16 cellular contexts compared by ENCODE assay signal in genomic region chr20:32987044-32987825, GRCh38. TPM values are rescaled to one million over a fixed set of nuclear protein-coding genes. Genes with fewer than 3 reads are reported as not detected.
DNase-seq lines count a peak whose midpoint lies in the region; ATAC-seq, FAIRE-seq and TF ChIP-seq lines count a peak whose summit lies in the region.
"Had no signal": no experiment of that assay in that cellular context is flagged by ENCODE, and none has a peak within 500 bp of the region (broad histone marks: within the 10 kb centered on the region; RNA-seq: fewer than 3 reads in every experiment).

No MANE protein-coding gene starts in this region.

- no peak overlapping the region for H3K23ac ChIP-seq in H1 (ENCODE audit: insufficient read length)

- no peaks in the 10 kb centered on the region for H3K27me3 Mint-ChIP-seq in activated naive CD4-positive, alpha-beta T cell treated with anti-CD3 and anti-CD28 coated beads, Interleukin-2, amount 10 ng/mL, durations not matched to agents 7 days and 5 days
- H3K27me3 Mint-ChIP-seq in activated CD4-positive, alpha-beta memory T cell treated with anti-CD3 and anti-CD28 coated beads for 36 hours: no peaks in the 10 kb centered on the region
- H3K27me3 Mint-ChIP-seq in activated T-cell treated with anti-CD3 and anti-CD28 coated beads, Interleukin-2, amount 50 U/mL, for 72 hours (ENCODE audit: low read depth): no peaks in the 10 kb centered on the region
- H3K27me3 Mint-ChIP-seq: CD4-positive, alpha-beta T cell had no signal

- no peak overlapping the region for H2AK5ac ChIP-seq in H1 (ENCODE audit: low read depth, low read length)

- H4K20me1 ChIP-seq in BLaER1 treated with 17β-estradiol and CSF1 and Interleukin-3, amounts not matched to agents 10 nM and 100 nM: no peaks in the 10 kb centered on the region
- no peaks in the 10 kb centered on the region for H4K20me1 ChIP-seq in H1 (replicated peaks in 1 of 2; ENCODE audit: control insufficient read depth in 1 of 2, insufficient read depth in 2 of 2, low read length in 2 of 2)

- TF ChIP-seq EP300 in H1 (IDR thresholded peaks at IDR 0.05; ENCODE audit: borderline replicate concordance in 1 of 2, low read depth in 2 of 2, low read length in 2 of 2): no peak

- H3K18ac ChIP-seq in H1 (ENCODE audit: extremely low read depth, low read length): no peak overlapping the region

- TF ChIP-seq RAD21 in H1 (IDR thresholded peaks at IDR 0.05 in 1 of 2, conservative IDR thresholded peaks at IDR 0.05 in 1 of 2; ENCODE audit: low read depth in 2 of 2, low read length in 2 of 2): no peak

- no peak for TF ChIP-seq POLR2A in H1 (IDR thresholded peaks at IDR 0.05; ENCODE audit: control extremely low read depth in 1 of 2, low read depth in 2 of 2, low read length in 2 of 2)
- no peak for TF ChIP-seq POLR2A in spleen (IDR thresholded peaks at IDR 0.05)

- no peaks in the 10 kb centered on the region for H3K79me2 ChIP-seq in H1 (ENCODE audit: control insufficient read depth in 1 of 2, insufficient read depth in 2 of 2, low read length in 2 of 2)

- CTCF ChIA-PET in activated naive CD4-positive, alpha-beta T cell treated with anti-CD3 and anti-CD28 coated beads, Interleukin-2, amount 10 ng/mL, durations not matched to agents 7 days and 5 days (lab: Charles Lee): interaction anchor here (1.5 to 1.6 kb wide), 2 partner anchors 17 to 85 kb away, joined by 3 to 4 read pairs; partner anchors contain the start of gene SUN5
- CTCF ChIA-PET in H1 (lab: Charles Lee; ENCODE audit: partially characterized antibody): interaction anchor here (1.2 to 5.4 kb wide), 7 partner anchors 8 to 225 kb away, joined by 3 to 53 read pairs (median 11); partner anchors contain the start of gene SUN5
- CTCF ChIA-PET in activated CD4-positive, alpha-beta memory T cell treated with anti-CD3 and anti-CD28 coated beads for 36 hours (lab: Charles Lee): no interaction called here

- WGBS in H1 (ENCODE audit: extremely low coverage in 1 of 2, insufficient coverage in 1 of 2, insufficient read length in 1 of 2, insufficient replicate concordance in 2 of 2, low coverage in 1 of 2, low lambda C conversion rate in 2 of 2, missing lambda C conversion rate in 1 of 2), 2 experiments: 80% methylated on average over 5 of the region's 11 CpGs; no CpG with 5 or more reads in 1 of the 2 experiments
- 88 to 98% (median 91%) methylated on average over 11 of the region's 11 CpGs for WGBS in spleen, 5 donors

- H3K9me3 Mint-ChIP-seq in activated naive CD4-positive, alpha-beta T cell treated with anti-CD3 and anti-CD28 coated beads, Interleukin-2, amount 10 ng/mL, durations not matched to agents 7 days and 5 days: no peaks in the 10 kb centered on the region
- no peaks in the 10 kb centered on the region for H3K9me3 Mint-ChIP-seq in activated CD4-positive, alpha-beta memory T cell treated with anti-CD3 and anti-CD28 coated beads for 36 hours
- no peaks in the 10 kb centered on the region for H3K9me3 Mint-ChIP-seq in activated T-cell treated with anti-CD3 and anti-CD28 coated beads, Interleukin-2, amount 50 U/mL, for 72 hours
- H3K9me3 Mint-ChIP-seq: CD4-positive, alpha-beta T cell had no signal

- peak; percentile 8 for DNase-seq in activated naive CD4-positive, alpha-beta T cell treated with anti-CD3 and anti-CD28 coated beads, Interleukin-2, amount 10 ng/mL, durations not matched to agents 7 days and 5 days
- no peak for DNase-seq in activated naive CD4-positive, alpha-beta T cell treated with Interleukin-2 at 50 U/mL for 16 hours
- DNase-seq in H1 (ENCODE audit: low read depth in 1 of 2, low spot score in 2 of 2): no peak
- DNase-seq in spleen: peak; percentile 34
- no peak for DNase-seq in activated CD4-positive, alpha-beta memory T cell treated with anti-CD3 and anti-CD28 coated beads for 36 hours
- DNase-seq in activated T-cell treated with anti-CD3 and anti-CD28 coated beads, Interleukin-2, amount 50 U/mL, for 72 hours: no peak
- DNase-seq: 8988T; AML-193; Calu3; CD4-positive, alpha-beta T cell; DMS 273 treated with DMSO at 0.1 percent for 48 hours; GM23248 had no signal

- TF ChIP-seq CTCF in H1 (IDR thresholded peaks at IDR 0.05; ENCODE audit: control extremely low read depth in 1 of 3, insufficient read depth in 1 of 3, low read depth in 1 of 3, low read length in 3 of 3) (no peak), spleen (IDR thresholded peaks at IDR 0.05 in 8 of 11, conservative IDR thresholded peaks at IDR 0.05 in 3 of 11) (no peak)

- no peak overlapping the region for H3K9ac ChIP-seq in BLaER1 treated with 17β-estradiol and CSF1 and Interleukin-3, amounts not matched to agents 10 nM and 100 nM
- no peak overlapping the region for H3K9ac ChIP-seq in H1 (replicated peaks in 1 of 4; ENCODE audit: extremely low read depth in 1 of 4, low read depth in 3 of 4, low read length in 3 of 4)
- H3K9ac ChIP-seq: GM23248 had no signal

- H2BK120ac ChIP-seq in H1 (replicated peaks; ENCODE audit: low read depth, low read length): no peak overlapping the region

- H3K23me2 ChIP-seq in H1 (ENCODE audit: low read depth, low read length): no peaks in the 10 kb centered on the region

- no peak overlapping the region for H3K27ac Mint-ChIP-seq in activated naive CD4-positive, alpha-beta T cell treated with anti-CD3 and anti-CD28 coated beads, Interleukin-2, amount 10 ng/mL, durations not matched to agents 7 days and 5 days
- no peak overlapping the region for H3K27ac Mint-ChIP-seq in activated CD4-positive, alpha-beta memory T cell treated with anti-CD3 and anti-CD28 coated beads for 36 hours
- no peak overlapping the region for H3K27ac Mint-ChIP-seq in activated T-cell treated with anti-CD3 and anti-CD28 coated beads, Interleukin-2, amount 50 U/mL, for 72 hours
- H3K27ac Mint-ChIP-seq: CD4-positive, alpha-beta T cell; IgD-negative memory B cell had no signal

- H3K4me3 ChIP-seq in BLaER1 treated with 17β-estradiol and CSF1 and Interleukin-3, amounts not matched to agents 10 nM and 100 nM: no peak overlapping the region
- no peak overlapping the region for H3K4me3 ChIP-seq in H1 (ENCODE audit: extremely low read depth in 1 of 4, insufficient read depth in 2 of 4, low read depth in 3 of 4, low read length in 4 of 4)
- no peak overlapping the region for H3K4me3 ChIP-seq in spleen
- H3K4me3 ChIP-seq: GM23248 had no signal

- H3K4me3 Mint-ChIP-seq in activated naive CD4-positive, alpha-beta T cell treated with anti-CD3 and anti-CD28 coated beads, Interleukin-2, amount 10 ng/mL, durations not matched to agents 7 days and 5 days: no peak overlapping the region
- no peak overlapping the region for H3K4me3 Mint-ChIP-seq in activated CD4-positive, alpha-beta memory T cell treated with anti-CD3 and anti-CD28 coated beads for 36 hours
- H3K4me3 Mint-ChIP-seq in activated T-cell treated with anti-CD3 and anti-CD28 coated beads, Interleukin-2, amount 50 U/mL, for 72 hours: no peak overlapping the region
- H3K4me3 Mint-ChIP-seq: CD4-positive, alpha-beta T cell; IgD-negative memory B cell had no signal

- H3K14ac ChIP-seq in H1 (ENCODE audit: insufficient read length): no peak overlapping the region

- H3K36me3 ChIP-seq in BLaER1 treated with 17β-estradiol and CSF1 and Interleukin-3, amounts not matched to agents 10 nM and 100 nM: no peaks in the 10 kb centered on the region
- H3K36me3 ChIP-seq in H1 (ENCODE audit: control insufficient read depth in 2 of 4, insufficient read depth in 4 of 4, low read length in 3 of 4) (no peaks in the 10 kb centered on the region), spleen (no peaks in the 10 kb centered on the region)

- H3K36me3 Mint-ChIP-seq in activated naive CD4-positive, alpha-beta T cell treated with anti-CD3 and anti-CD28 coated beads, Interleukin-2, amount 10 ng/mL, durations not matched to agents 7 days and 5 days: no peaks in the 10 kb centered on the region
- H3K36me3 Mint-ChIP-seq in activated CD4-positive, alpha-beta memory T cell treated with anti-CD3 and anti-CD28 coated beads for 36 hours: no peaks in the 10 kb centered on the region
- no peaks in the 10 kb centered on the region for H3K36me3 Mint-ChIP-seq in activated T-cell treated with anti-CD3 and anti-CD28 coated beads, Interleukin-2, amount 50 U/mL, for 72 hours (ENCODE audit: insufficient read depth in 2 of 2)
- H3K36me3 Mint-ChIP-seq: IgD-negative memory B cell had no signal

- H3K4ac ChIP-seq in H1 (replicated peaks; ENCODE audit: insufficient read length, low read depth, low read length): no peak overlapping the region

- H3K27ac ChIP-seq in BLaER1 treated with 17β-estradiol and CSF1 and Interleukin-3, amounts not matched to agents 10 nM and 100 nM: peak overlapping the region in 1 of 11 experiments; percentile 49; a peak in 3 of 22 replicates
- H3K27ac ChIP-seq in H1 (ENCODE audit: low read depth, low read length) (no peak overlapping the region), spleen (no peak overlapping the region)
- H3K27ac ChIP-seq: GM23248 had no signal

- no peaks in the 10 kb centered on the region for H3K27me3 ChIP-seq in BLaER1 treated with 17β-estradiol and CSF1 and Interleukin-3, amounts not matched to agents 10 nM and 100 nM
- H3K27me3 ChIP-seq in H1 (replicated peaks in 1 of 4; ENCODE audit: control insufficient read depth in 3 of 4, extremely low read depth in 1 of 4, insufficient read depth in 3 of 4, low read length in 3 of 4): no peaks in the 10 kb centered on the region
- H3K27me3 ChIP-seq in spleen (replicated peaks in 1 of 7): peaks cover 0 to 14% (median 0%) of the 10 kb centered on the region in 7 donors

- peaks cover 26 to 69% (median 46%) of the 10 kb centered on the region in 10 experiments for H3K4me1 ChIP-seq in BLaER1 treated with 17β-estradiol and CSF1 and Interleukin-3, amounts not matched to agents 10 nM and 100 nM
- H3K4me1 ChIP-seq in H1 (replicated peaks in 1 of 4; ENCODE audit: control insufficient read depth in 3 of 4, insufficient read depth in 4 of 4, low read length in 3 of 4): no peaks in the 10 kb centered on the region; a peak in 1 of 7 replicates
- peaks cover 0 to 10% (median 0%) of the 10 kb centered on the region in 6 donors for H3K4me1 ChIP-seq in spleen

- no peak overlapping the region for H4K91ac ChIP-seq in H1 (replicated peaks; ENCODE audit: insufficient read length, low read length)

- no peak for FAIRE-seq in H1 (lab: Jason Lieb, UNC)

- POLR2A ChIA-PET in H1 (lab: Charles Lee; ENCODE audit: partially characterized antibody): interaction anchor here (1.1 kb wide), 1 partner anchor 11 kb away, joined by 3 read pairs; no protein-coding TSS in a partner anchor
- POLR2A ChIA-PET in activated CD4-positive, alpha-beta memory T cell treated with anti-CD3 and anti-CD28 coated beads for 36 hours (lab: Charles Lee): no interaction called here

- H2BK5ac ChIP-seq in H1 (ENCODE audit: low read depth, low read length): no peak overlapping the region

- ATAC-seq in activated T-cell treated with anti-CD3 and anti-CD28 coated beads, Interleukin-2, amount 50 U/mL, for 72 hours (replicated peaks in 1 of 2): no peak

- peak overlapping the region in 10 of 11 experiments; percentile 28 to 61 (median 47); a peak in 11 of 22 replicates for H3K4me2 ChIP-seq in BLaER1 treated with 17β-estradiol and CSF1 and Interleukin-3, amounts not matched to agents 10 nM and 100 nM
- no peak overlapping the region for H3K4me2 ChIP-seq in H1 (ENCODE audit: insufficient read depth in 1 of 2, low read depth in 2 of 2, low read length in 2 of 2)

- H4K5ac ChIP-seq in H1 (ENCODE audit: insufficient read length, low read depth, low read length): no peak overlapping the region

- H2AFZ ChIP-seq in H1 (ENCODE audit: low read length): no peak overlapping the region
- H2AFZ ChIP-seq: GM23248 had no signal

- no peak overlapping the region for H2BK12ac ChIP-seq in H1 (ENCODE audit: low read depth, low read length)

- intact Hi-C loops in spleen (cut with DNase I; ENCODE audit: low total_unique reads): no loop called here
- intact Hi-C loops in activated CD4-positive, alpha-beta memory T cell treated with anti-CD3 and anti-CD28 coated beads for 36 hours (cut with micrococcal nuclease): no loop called here

- no peak overlapping the region for H2BK20ac ChIP-seq in H1 (ENCODE audit: low read length)

- no peaks in the 10 kb centered on the region for H3K79me1 ChIP-seq in H1 (ENCODE audit: low read depth, low read length)

- H3K9me3 ChIP-seq in BLaER1 treated with 17β-estradiol and CSF1 and Interleukin-3, amounts not matched to agents 10 nM and 100 nM (replicated peaks in 1 of 11): peaks cover 0 to 7% (median 0%) of the 10 kb centered on the region in 11 experiments; a peak in 3 of 22 replicates
- H3K9me3 ChIP-seq in H1 (ENCODE audit: insufficient read depth in 2 of 2, low read depth in 1 of 2, low read length in 1 of 2) (no peaks in the 10 kb centered on the region), spleen (no peaks in the 10 kb centered on the region)

- H4K8ac ChIP-seq in H1 (ENCODE audit: extremely low read depth, insufficient read depth, low read length): peak overlapping the region; percentile 62; the same call in 1 of the 2 replicates

- no peak overlapping the region for H2BK15ac ChIP-seq in H1 (ENCODE audit: low read length)

- H3K56ac ChIP-seq in H1 (replicated peaks; ENCODE audit: insufficient read length, low read depth, low read length): no peak overlapping the region

- peaks cover 6% of the 10 kb centered on the region for H3K4me1 Mint-ChIP-seq in activated naive CD4-positive, alpha-beta T cell treated with anti-CD3 and anti-CD28 coated beads, Interleukin-2, amount 10 ng/mL, durations not matched to agents 7 days and 5 days
- peaks cover 6% of the 10 kb centered on the region for H3K4me1 Mint-ChIP-seq in activated CD4-positive, alpha-beta memory T cell treated with anti-CD3 and anti-CD28 coated beads for 36 hours (ENCODE audit: low read depth)
- peaks cover 16% of the 10 kb centered on the region for H3K4me1 Mint-ChIP-seq in activated T-cell treated with anti-CD3 and anti-CD28 coated beads, Interleukin-2, amount 50 U/mL, for 72 hours (ENCODE audit: low read depth)

RNA-seq across cellular contexts. Expression of gene SUN5, which starts 17.0 kb away (rescaled TPM):
- total RNA-seq in H1 (2021; fragmentation: NEBNext Ultra II Directional; extraction: Animal tissue kit (Norgen Biotek cat#: 25700)): not detected in 2 replicates
- polyA plus RNA-seq in H1 (2011; rRNA removed): not detected in 2 replicates
- not detected for polyA plus RNA-seq in H1 (2011; cell fraction: cytosol; rRNA removed)
- polyA plus RNA-seq in H1 (2011; cell fraction: nucleus; rRNA removed): not detected
- polyA plus RNA-seq in H1 (2012, experiment 1 of 2): not detected in 4 replicates
- polyA plus RNA-seq in H1 (2012, experiment 2 of 2): not detected
- not detected for polyA plus RNA-seq in H1 (2013, experiment 1 of 2)
- polyA plus RNA-seq in H1 (2013, experiment 2 of 2): not detected
- not detected in 2 replicates for polyA minus RNA-seq in H1 (2011; rRNA and poly(A)+ RNA removed)
- not detected for polyA minus RNA-seq in H1 (2011; cell fraction: cytosol; rRNA and poly(A)+ RNA removed)
- polyA minus RNA-seq in H1 (2011; cell fraction: nucleus; rRNA and poly(A)+ RNA removed): not detected
- total RNA-seq in spleen: not detected
- polyA plus RNA-seq in spleen: not detected
- total RNA-seq in activated CD4-positive, alpha-beta memory T cell treated with anti-CD3 and anti-CD28 coated beads for 36 hours: not detected
- not detected for total RNA-seq in activated T-cell treated with anti-CD3 and anti-CD28 coated beads, Interleukin-2, amount 50 U/mL, for 72 hours
- total RNA-seq: Calu3; CD4-positive, alpha-beta T cell; Daoy; GM23248; H7 had no signal
- polyA plus RNA-seq: GM23248, IgD-negative memory B cell had no signal

RNA-seq across cellular contexts. Expression of gene BPIFB2, which starts 20.3 kb away (rescaled TPM):
- total RNA-seq in H1 (2021; fragmentation: NEBNext Ultra II Directional; extraction: Animal tissue kit (Norgen Biotek cat#: 25700)): not detected in 2 replicates
- polyA plus RNA-seq in H1 (2011; rRNA removed) (not detected in 2 replicates), spleen (not detected)
- polyA plus RNA-seq in H1 (2011; cell fraction: cytosol; rRNA removed): 0.62 TPM
- polyA plus RNA-seq in H1 (2011; cell fraction: nucleus; rRNA removed): not detected
- polyA plus RNA-seq in H1 (2012, experiment 1 of 2): not detected in 4 replicates
- 0.13 TPM for polyA plus RNA-seq in H1 (2012, experiment 2 of 2)
- not detected for polyA plus RNA-seq in H1 (2013, experiment 1 of 2)
- not detected for polyA plus RNA-seq in H1 (2013, experiment 2 of 2)
- 0.15 TPM in 1 of 2 replicates, not detected in the other for polyA minus RNA-seq in H1 (2011; rRNA and poly(A)+ RNA removed)
- polyA minus RNA-seq in H1 (2011; cell fraction: cytosol; rRNA and poly(A)+ RNA removed): not detected
- not detected for polyA minus RNA-seq in H1 (2011; cell fraction: nucleus; rRNA and poly(A)+ RNA removed)
- total RNA-seq in spleen: not detected
- total RNA-seq in activated CD4-positive, alpha-beta memory T cell treated with anti-CD3 and anti-CD28 coated beads for 36 hours: not detected
- total RNA-seq in activated T-cell treated with anti-CD3 and anti-CD28 coated beads, Interleukin-2, amount 50 U/mL, for 72 hours: not detected
- total RNA-seq: Calu3; CD4-positive, alpha-beta T cell; Daoy; GM23248; H7 had no signal
- polyA plus RNA-seq: GM23248, IgD-negative memory B cell had no signal

RNA-seq across cellular contexts. Expression of gene BPIFB6, which starts 44.2 kb away (rescaled TPM):
- not detected in 2 replicates for total RNA-seq in H1 (2021; fragmentation: NEBNext Ultra II Directional; extraction: Animal tissue kit (Norgen Biotek cat#: 25700))
- polyA plus RNA-seq in H1 (2011; rRNA removed): not detected in 2 replicates
- polyA plus RNA-seq in H1 (2011; cell fraction: cytosol; rRNA removed): not detected
- polyA plus RNA-seq in H1 (2011; cell fraction: nucleus; rRNA removed): not detected
- polyA plus RNA-seq in H1 (2012, experiment 1 of 2): not detected in 4 replicates
- not detected for polyA plus RNA-seq in H1 (2012, experiment 2 of 2)
- polyA plus RNA-seq in H1 (2013, experiment 1 of 2): not detected
- polyA plus RNA-seq in H1 (2013, experiment 2 of 2): not detected
- polyA minus RNA-seq in H1 (2011; rRNA and poly(A)+ RNA removed): not detected in 2 replicates
- not detected for polyA minus RNA-seq in H1 (2011; cell fraction: cytosol; rRNA and poly(A)+ RNA removed)
- not detected for polyA minus RNA-seq in H1 (2011; cell fraction: nucleus; rRNA and poly(A)+ RNA removed)
- not detected for total RNA-seq in spleen
- polyA plus RNA-seq in spleen: not detected
- total RNA-seq in activated CD4-positive, alpha-beta memory T cell treated with anti-CD3 and anti-CD28 coated beads for 36 hours: not detected
- not detected for total RNA-seq in activated T-cell treated with anti-CD3 and anti-CD28 coated beads, Interleukin-2, amount 50 U/mL, for 72 hours
- total RNA-seq: Calu3; CD4-positive, alpha-beta T cell; Daoy; GM23248; H7 had no signal
- polyA plus RNA-seq: GM23248, IgD-negative memory B cell had no signal

Comparison
In these comparisons a context has a peak if more than half of its experiments do, and no peak if none do; other contexts are left out.
1. DNase-seq: peak in activated naive CD4-positive, alpha-beta T cell treated with anti-CD3 and anti-CD28 coated beads, Interleukin-2, amount 10 ng/mL, durations not matched to agents 7 days and 5 days (single experiment) and spleen (single experiment); none in activated naive CD4-positive, alpha-beta T cell treated with Interleukin-2 at 50 U/mL for 16 hours (single experiment), H1 (0 of 2), activated CD4-positive, alpha-beta memory T cell treated with anti-CD3 and anti-CD28 coated beads for 36 hours (single experiment) and activated T-cell treated with anti-CD3 and anti-CD28 coated beads, Interleukin-2, amount 50 U/mL, for 72 hours (0 of 2).
2. H3K4me2 ChIP-seq: peak in BLaER1 treated with 17β-estradiol and CSF1 and Interleukin-3, amounts not matched to agents 10 nM and 100 nM (10 of 11); none in H1 (0 of 2).